ENCODE assay signal across 1 cellular context in the genomic region with DNA sequence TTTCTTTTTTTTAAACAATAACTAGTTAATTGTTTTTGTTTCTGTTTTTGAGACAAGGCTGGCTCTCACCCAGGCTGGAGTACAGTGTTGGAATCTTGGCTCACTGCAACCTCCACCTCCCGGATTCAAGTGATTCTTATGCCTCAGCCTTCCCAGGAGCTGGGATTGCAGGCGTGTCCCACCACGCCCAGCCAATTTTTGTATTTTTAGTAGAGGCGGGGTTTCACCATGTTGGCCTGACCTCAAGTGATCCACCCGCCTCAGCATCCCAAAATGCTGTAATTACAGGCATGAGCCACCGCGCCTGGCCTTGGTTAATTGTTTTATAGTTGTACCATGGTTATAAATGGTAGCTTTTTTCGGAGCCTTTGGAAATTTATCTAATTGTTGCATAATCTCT.
TF ChIP-seq lines count a peak whose summit lies in the region.

No MANE protein-coding gene starts in this region.

TF ChIP-seq in GM23338, 12 proteins besides CTCF, POLR2A, EP300 and RAD21 (continued from another document):
- TF ChIP-seq ZNF462 (CRISPR knock-in tag; IDR thresholded peaks at IDR 0.05), result no peak
- TF ChIP-seq ETS1 (IDR thresholded peaks at IDR 0.05), result no peak
- no peak for TF ChIP-seq CREB1 (CRISPR knock-in tag; IDR thresholded peaks at IDR 0.05; ENCODE audit: low read depth)
- TF ChIP-seq REST (IDR thresholded peaks at IDR 0.05; ENCODE audit: unreplicated experiment), result no peak
